19 cellular contexts compared by ENCODE assay signal in genomic region chr14:103267226-103267625, GRCh38.
"Had no signal": no experiment of that assay in that cellular context is flagged by ENCODE, and none has a peak within 500 bp of the region (broad histone marks: within the 10 kb centered on the region; RNA-seq: fewer than 3 reads in every experiment).

No MANE protein-coding gene starts in this region.

- H3K4me3 Mint-ChIP-seq: mesothelial cell of epicardium; natural killer cell treated with Interleukin-12 subunit alpha and Interleukin-12 subunit beta and Interleukin-15 and Interleukin-18, amount 100 ng/mL, for 72 hours; stimulated activated naive B cell treated with anti-CD40 and anti-IgM and Interleukin-4, amounts not matched to agents 10 μg/mL and 1 μg/mL and 100 μg/mL, for 72 hours had no signal

- H3K36me3 Mint-ChIP-seq: mesothelial cell of epicardium; natural killer cell treated with Interleukin-12 subunit alpha and Interleukin-12 subunit beta and Interleukin-15 and Interleukin-18, amount 100 ng/mL, for 72 hours had no signal

- ATAC-seq: esophagus mucosa; heart left ventricle; left lung; natural killer cell treated with Interleukin-12 subunit alpha and Interleukin-12 subunit beta and Interleukin-15 and Interleukin-18, amount 100 ng/mL, for 72 hours; sciatic nerve; stimulated activated naive B cell treated with anti-CD40 and anti-IgM and Interleukin-4, amounts not matched to agents 10 μg/mL and 1 μg/mL and 100 μg/mL, for 72 hours had no signal

- DNase-seq: cortex of kidney; dorsolateral prefrontal cortex; effector memory CD4-positive, alpha-beta T cell; heart left ventricle; hypothalamus; kidney glomerular epithelial cell; left lung; posterior cingulate gyrus; spleen; stimulated activated CD4-positive, alpha-beta T cell treated with anti-CD3 and anti-CD28 coated beads, Interleukin-2, amount 100 ng/mL, for 24 hours; stimulated activated CD4-positive, alpha-beta T cell treated with anti-CD3 and anti-CD28 coated beads, Interleukin-4, amount 100 ng/mL, for 4 hours; stimulated activated naive B cell treated with anti-CD40 and anti-IgM and Interleukin-4, amounts not matched to agents 10 μg/mL and 1 μg/mL and 100 μg/mL, for 72 hours; stomach; substantia nigra; transverse colon had no signal

- H3K27ac Mint-ChIP-seq: mesothelial cell of epicardium; natural killer cell treated with Interleukin-12 subunit alpha and Interleukin-12 subunit beta and Interleukin-15 and Interleukin-18, amount 100 ng/mL, for 72 hours; stimulated activated naive B cell treated with anti-CD40 and anti-IgM and Interleukin-4, amounts not matched to agents 10 μg/mL and 1 μg/mL and 100 μg/mL, for 72 hours had no signal

- H3K4me1 Mint-ChIP-seq: stimulated activated naive B cell treated with anti-CD40 and anti-IgM and Interleukin-4, amounts not matched to agents 10 μg/mL and 1 μg/mL and 100 μg/mL, for 72 hours had no signal

- H3K9me3 Mint-ChIP-seq: mesothelial cell of epicardium; natural killer cell treated with Interleukin-12 subunit alpha and Interleukin-12 subunit beta and Interleukin-15 and Interleukin-18, amount 100 ng/mL, for 72 hours had no signal
